In the genomic region with DNA sequence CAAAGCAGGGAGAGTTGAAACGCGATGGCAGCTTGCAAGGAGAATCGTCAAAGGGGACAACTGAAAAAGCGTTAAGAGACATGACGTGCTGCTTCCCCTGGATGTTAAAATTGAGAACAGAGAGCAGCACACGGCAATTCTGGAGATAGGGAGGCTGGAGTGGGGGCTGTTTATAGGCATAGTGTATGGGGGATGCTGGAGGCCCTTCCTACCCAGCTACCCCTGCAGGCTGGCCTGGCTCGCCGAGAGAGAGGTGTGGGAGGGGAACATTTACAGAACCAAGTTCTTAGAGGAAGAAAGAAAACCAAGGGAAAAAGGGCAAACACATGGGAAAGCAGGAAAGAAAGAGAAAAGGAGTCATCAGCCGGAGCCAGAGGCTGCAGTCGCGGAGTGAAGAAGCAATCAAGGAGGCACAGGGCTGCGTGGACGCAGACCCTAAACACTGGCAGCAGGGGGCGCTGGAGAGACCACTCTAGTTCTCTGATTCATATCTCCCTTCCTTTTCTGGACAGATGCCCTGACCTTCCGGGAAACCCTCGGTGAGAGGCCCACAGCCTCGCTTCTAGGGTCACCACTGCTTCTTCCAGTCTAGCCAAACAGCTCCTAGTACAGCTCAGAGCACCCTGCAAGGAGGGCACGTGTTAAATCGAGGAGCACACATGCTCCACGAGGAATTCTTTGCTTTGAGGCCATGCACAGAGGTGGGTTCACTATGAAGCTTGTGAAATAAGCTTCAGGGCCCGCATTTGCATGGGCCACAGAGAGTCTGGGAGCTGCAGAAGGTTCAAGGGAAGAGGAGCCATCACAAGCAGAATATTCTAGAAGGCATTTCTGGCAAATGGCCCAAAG, we compare ENCODE assay signal across 8 cellular contexts. TPM values are rescaled to one million over a fixed set of nuclear protein-coding genes. Genes with fewer than 3 reads are reported as not detected.
DNase-seq lines count a peak whose midpoint lies in the region; ATAC-seq, FAIRE-seq and TF ChIP-seq lines count a peak whose summit lies in the region.

No MANE protein-coding gene starts in this region.

- intact Hi-C loops in heart right ventricle (cut with DNase I): loop anchor here in 2 of 10 donors (10.0 kb wide), 2 partner anchors 62 to 392 kb away; no protein-coding TSS in a partner anchor

- H3K9me3 ChIP-seq in heart right ventricle (no peaks in the 10 kb centered on the region), small intestine (ENCODE audit: control insufficient read depth, low read depth) (no peaks in the 10 kb centered on the region)

- H3K27me3 ChIP-seq in heart right ventricle (peaks cover 0 to 18% (median 2%) of the 10 kb centered on the region in 7 donors), small intestine (ENCODE audit: control insufficient read depth in 2 of 2, insufficient read depth in 2 of 2, low read length in 2 of 2) (no peaks in the 10 kb centered on the region)

- peak; percentile 41 to 71 for ATAC-seq in activated T-cell treated with anti-CD3 and anti-CD28 coated beads, Interleukin-2, amount 50 U/mL, for 72 hours (replicated peaks in 1 of 2)
- peak in 7 of 8 donors; percentile 39 to 57 (median 51) for ATAC-seq in heart right ventricle
- no peak for ATAC-seq in HG02571 (IDR thresholded peaks at IDR 0.05; ENCODE audit: unreplicated experiment)

- peaks cover 14% of the 10 kb centered on the region for H3K27me3 Mint-ChIP-seq in activated T-cell treated with anti-CD3 and anti-CD28 coated beads, Interleukin-2, amount 50 U/mL, for 72 hours (ENCODE audit: low read depth)

- peak in 8 of 9 donors; percentile 15 to 72 (median 64) for TF ChIP-seq CTCF in heart right ventricle (IDR thresholded peaks at IDR 0.05)

- WGBS in heart right ventricle, 2 donors: 58% methylated on average over 21 of the region's 21 CpGs
- 48 to 64% (median 53%) methylated on average over 20 to 21 of the region's 21 CpGs for WGBS in small intestine, 3 donors

- DNase-seq in activated T-cell treated with anti-CD3 and anti-CD28 coated beads, Interleukin-2, amount 50 U/mL, for 72 hours: peak; percentile 45 to 69
- DNase-seq in activated T-cell treated with anti-CD3 and anti-CD28 coated beads, Interleukin-2, amount 50 U/mL, for 1 hour: no peak
- DNase-seq in HK-2 (ENCODE audit: unreplicated experiment) (peak; percentile 53), heart right ventricle (peak; percentile 46 to 47), small intestine (peak; percentile 42), SW 1271 (lab: John Stamatoyannopoulos, UW) (no peak)
- peak; percentile 9 for DNase-seq in activated CD4-positive, alpha-beta T cell treated with anti-CD3 and anti-CD28 coated beads, Interleukin-2, amount 50 U/mL, for 1 hour

- no peaks in the 10 kb centered on the region for H3K9me3 Mint-ChIP-seq in activated T-cell treated with anti-CD3 and anti-CD28 coated beads, Interleukin-2, amount 50 U/mL, for 72 hours

- H3K27ac Mint-ChIP-seq in activated T-cell treated with anti-CD3 and anti-CD28 coated beads, Interleukin-2, amount 50 U/mL, for 72 hours: no peak overlapping the region

- H3K27ac ChIP-seq in heart right ventricle (no peak overlapping the region), small intestine (ENCODE audit: low read depth in 1 of 2, low read length in 1 of 2) (no peak overlapping the region)

- H3K36me3 Mint-ChIP-seq in activated T-cell treated with anti-CD3 and anti-CD28 coated beads, Interleukin-2, amount 50 U/mL, for 72 hours (ENCODE audit: insufficient read depth in 2 of 2): no peaks in the 10 kb centered on the region

- peaks cover 20% of the 10 kb centered on the region for H3K4me1 Mint-ChIP-seq in activated T-cell treated with anti-CD3 and anti-CD28 coated beads, Interleukin-2, amount 50 U/mL, for 72 hours (ENCODE audit: low read depth)

- no peak overlapping the region for H3K4me3 Mint-ChIP-seq in activated T-cell treated with anti-CD3 and anti-CD28 coated beads, Interleukin-2, amount 50 U/mL, for 72 hours

- H3K4me3 ChIP-seq in heart right ventricle (no peak overlapping the region), small intestine (ENCODE audit: low read depth in 1 of 2, low read length in 2 of 2) (no peak overlapping the region)

- H3K4me1 ChIP-seq in heart right ventricle (peaks cover 0 to 9% (median 0%) of the 10 kb centered on the region in 9 donors), small intestine (ENCODE audit: control insufficient read depth in 2 of 2, insufficient read depth in 1 of 2, low read depth in 1 of 2, low read length in 1 of 2) (no peaks in the 10 kb centered on the region)

- no peak for FAIRE-seq in small intestine (lab: Jason Lieb, UNC)

- no peaks in the 10 kb centered on the region for H3K36me3 ChIP-seq in heart right ventricle
- H3K36me3 ChIP-seq in small intestine (ENCODE audit: control insufficient read depth in 2 of 2, insufficient read depth in 2 of 2, low read length in 2 of 2): no peaks in the 10 kb centered on the region

RNA-seq across cellular contexts. Expression of a gene that starts 55.6 kb away (rescaled TPM):
- not detected for total RNA-seq in activated T-cell treated with anti-CD3 and anti-CD28 coated beads, Interleukin-2, amount 50 U/mL, for 72 hours
- not detected for total RNA-seq in heart right ventricle
- polyA plus RNA-seq in heart right ventricle (not detected), small intestine (under 1 TPM in 1 of 3 donors, not detected in 2; 0.01 TPM)

Comparison
In these comparisons a context has a peak if more than half of its experiments do, and no peak if none do; other contexts are left out.
1. DNase-seq: peak in activated T-cell treated with anti-CD3 and anti-CD28 coated beads, Interleukin-2, amount 50 U/mL, for 72 hours (2 of 2), HK-2 (single experiment), activated CD4-positive, alpha-beta T cell treated with anti-CD3 and anti-CD28 coated beads, Interleukin-2, amount 50 U/mL, for 1 hour (single experiment), heart right ventricle (2 of 2) and small intestine (single experiment); none in activated T-cell treated with anti-CD3 and anti-CD28 coated beads, Interleukin-2, amount 50 U/mL, for 1 hour (single experiment) and SW 1271 (0 of 2).